ENCODE assay signal across 22 cellular contexts in the genomic region with DNA sequence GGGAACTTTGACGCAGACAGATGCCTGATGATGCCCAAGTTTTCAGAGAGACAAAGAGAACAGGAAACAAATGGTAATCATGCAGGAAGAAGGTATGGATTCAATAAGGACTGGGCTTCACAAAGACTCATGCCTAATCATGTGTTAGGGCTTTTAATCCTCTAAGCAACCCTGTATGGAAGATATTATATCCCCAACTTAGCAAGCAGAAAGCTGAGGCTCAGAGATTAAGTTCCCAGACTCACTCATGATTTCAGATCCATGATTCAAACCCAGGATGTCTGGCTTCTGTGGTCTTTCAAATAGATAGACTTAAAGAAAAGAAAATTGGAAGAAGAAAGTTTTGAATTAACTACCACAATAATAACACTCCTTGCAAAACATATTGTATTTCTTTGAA. TPM values are rescaled to one million over a fixed set of nuclear protein-coding genes. Genes with fewer than 3 reads are reported as not detected.
A peak's percentile ranks its signal among the peaks of the same experiment; 100 is the strongest.
DNase-seq lines count a peak whose midpoint lies in the region; ATAC-seq, FAIRE-seq and TF ChIP-seq lines count a peak whose summit lies in the region.
"Had no signal": no experiment of that assay in that cellular context is flagged by ENCODE, and none has a peak within 500 bp of the region (broad histone marks: within the 10 kb centered on the region; RNA-seq: fewer than 3 reads in every experiment).

No MANE protein-coding gene starts in this region.

- 78 to 88% (median 82%) methylated on average over 1 of the region's 1 CpG for WGBS in heart left ventricle, 4 donors

- dilution Hi-C loops in keratinocyte (cut with MboI; ENCODE audit: extremely low pct_ligation_motif_present, low sequenced_read_pairs), result no loop called here

- peak overlapping the region in 8 of 12 donors; percentile 5 to 73 (median 44) for H3K27ac ChIP-seq in heart left ventricle
- H3K27ac ChIP-seq in right atrium auricular region, result peak overlapping the region in 1 of 2 donors; percentile 51
- H3K27ac ChIP-seq in keratinocyte (ENCODE audit: control insufficient read depth, insufficient read depth, low read length), result no peak overlapping the region
- H3K27ac ChIP-seq in OCI-LY7 (ENCODE audit: low read depth, low read length, poor library complexity, severe bottlenecking), result no peak overlapping the region
- H3K27ac ChIP-seq: C4-2B had no signal

- CTCF ChIA-PET in OCI-LY7 (lab: Charles Lee; ENCODE audit: unreplicated experiment), result no interaction called here

- H3K9me2 ChIP-seq in OCI-LY7 (ENCODE audit: insufficient read depth, low read length), result no peaks in the 10 kb centered on the region

- intact Hi-C loops in heart left ventricle (cut with DNase I) (loop anchor here in 1 of 10 donors (5.0 kb wide), 1 partner anchor 65 kb away; no protein-coding TSS in a partner anchor), OCI-LY7 (cut with micrococcal nuclease; ENCODE audit: unreplicated experiment) (no loop called here)

- H3K9ac ChIP-seq in keratinocyte (ENCODE audit: control insufficient read depth, extremely low read depth, insufficient read depth, low read length), result no peak overlapping the region

- H3K27me3 ChIP-seq in heart left ventricle, result no peaks in the 10 kb centered on the region
- H3K27me3 ChIP-seq in right atrium auricular region, result no peaks in the 10 kb centered on the region
- no peaks in the 10 kb centered on the region for H3K27me3 ChIP-seq in keratinocyte (ENCODE audit: control insufficient read depth, extremely low read depth, insufficient read depth, low read length)
- H3K27me3 ChIP-seq in H7 (ENCODE audit: control insufficient read depth, insufficient read depth, low read length), result no peaks in the 10 kb centered on the region
- H3K27me3 ChIP-seq: upper lobe of left lung had no signal

- no peak overlapping the region for H3K4me3 ChIP-seq in heart left ventricle
- no peak overlapping the region for H3K4me3 ChIP-seq in right atrium auricular region
- H3K4me3 ChIP-seq in astrocyte of the spinal cord (ENCODE audit: low read depth, low read length), result no peak overlapping the region
- H3K4me3 ChIP-seq in keratinocyte (ENCODE audit: control insufficient read depth in 2 of 3, extremely low read depth in 1 of 3, insufficient read depth in 2 of 3, low read depth in 1 of 3, low read length in 3 of 3), result no peak overlapping the region
- H3K4me3 ChIP-seq in H7 (ENCODE audit: insufficient read depth, low read depth, low read length), result no peak overlapping the region
- H3K4me3 ChIP-seq in OCI-LY7 (ENCODE audit: low read depth, low read length, poor library complexity, severe bottlenecking), result no peak overlapping the region
- H3K4me3 ChIP-seq: upper lobe of left lung had no signal

- DNase-seq in heart left ventricle (no peak), right atrium auricular region (ENCODE audit: low spot score) (no peak), astrocyte of the spinal cord (ENCODE audit: low read depth, low spot score) (peak; percentile 27), keratinocyte (ENCODE audit: low read depth, low spot score) (no peak), H7 (no peak), OCI-LY7 (ENCODE audit: low spot score) (no peak), SIG-M5 (lab: John Stamatoyannopoulos, UW) (no peak)
- DNase-seq: activated CD4-positive, CD25-positive, alpha-beta regulatory T cell treated with anti-CD3 and anti-CD28 coated beads, Interleukin-2, amount 50 U/mL, for 72 hours; activated T-cell treated with anti-CD3 and anti-CD28 coated beads, Interleukin-2, amount 50 U/mL, for 4 hours; DMS 273 treated with DMSO at 0.1 percent for 48 hours; glutamatergic neuron; NCI-H1694 treated with DMSO at 0.1 percent for 48 hours; NCI-H345; NK-92 treated with Interleukin-12 subunit alpha and Interleukin-12 subunit beta, amount 100 ng/mL, for 24 hours; nucleus accumbens; stimulated activated CD4-positive, alpha-beta T cell treated with anti-CD3 and anti-CD28 coated beads, Interleukin-1b, Interleukin-23, amount 100 ng/mL, for 48 hours; upper lobe of left lung had no signal

- ATAC-seq in heart left ventricle (no peak), GM21786 (IDR thresholded peaks at IDR 0.05; ENCODE audit: unreplicated experiment) (no peak)
- ATAC-seq: activated T-cell treated with anti-CD3 and anti-CD28 coated beads, Interleukin-2, amount 50 U/mL, for 4 hours; sciatic nerve had no signal

- TF ChIP-seq CTCF in heart left ventricle (IDR thresholded peaks at IDR 0.05), result no peak
- no peak for TF ChIP-seq CTCF in right atrium auricular region (IDR thresholded peaks at IDR 0.05)
- no peak for TF ChIP-seq CTCF in astrocyte of the spinal cord (IDR thresholded peaks at IDR 0.05; ENCODE audit: low read depth, low read length)
- no peak for TF ChIP-seq CTCF in keratinocyte (optimal IDR thresholded peaks at IDR 0.05 in 1 of 3, IDR thresholded peaks at IDR 0.05 in 1 of 3, conservative IDR thresholded peaks at IDR 0.05 in 1 of 3; ENCODE audit: extremely low read depth in 1 of 3, insufficient read depth in 2 of 3, low read length in 3 of 3)
- no peak for TF ChIP-seq CTCF in OCI-LY7 (conservative IDR thresholded peaks at IDR 0.05; ENCODE audit: low read length)

- no peak for TF ChIP-seq POLR2A in heart left ventricle (IDR thresholded peaks at IDR 0.05)

- H3K4me1 ChIP-seq in heart left ventricle (peaks cover 0 to 23% (median 10%) of the 10 kb centered on the region in 12 donors), right atrium auricular region (peaks cover 0 to 14% of the 10 kb centered on the region in 2 donors), keratinocyte (ENCODE audit: control insufficient read depth, extremely low read depth, insufficient read depth, low read length) (peaks cover 12% of the 10 kb centered on the region), OCI-LY7 (ENCODE audit: insufficient read depth, low read length, poor library complexity, severe bottlenecking) (peaks cover 8% of the 10 kb centered on the region)

- H3K79me2 ChIP-seq in keratinocyte (ENCODE audit: control insufficient read depth, insufficient read depth, low read length) (peaks cover 4% of the 10 kb centered on the region), OCI-LY7 (ENCODE audit: insufficient read depth, low read depth, low read length) (peaks cover 3% of the 10 kb centered on the region; the same call in 1 of the 2 replicates)

- in situ Hi-C loops in astrocyte of the spinal cord (cut with HindIII; ENCODE audit: low sequenced_read_pairs), result no loop called here

- H3K36me3 ChIP-seq in heart left ventricle, result no peaks in the 10 kb centered on the region
- H3K36me3 ChIP-seq in right atrium auricular region, result no peaks in the 10 kb centered on the region
- no peaks in the 10 kb centered on the region for H3K36me3 ChIP-seq in keratinocyte (ENCODE audit: control insufficient read depth in 2 of 2, extremely low read depth in 1 of 2, insufficient read depth in 2 of 2, low read length in 2 of 2)
- H3K36me3 ChIP-seq in H7 (replicated peaks; ENCODE audit: control insufficient read depth, insufficient read depth, low read length), result no peaks in the 10 kb centered on the region
- no peaks in the 10 kb centered on the region for H3K36me3 ChIP-seq in OCI-LY7 (ENCODE audit: insufficient read depth, low read length)
- H3K36me3 ChIP-seq: upper lobe of left lung had no signal

- H2AFZ ChIP-seq in keratinocyte (ENCODE audit: control insufficient read depth, low read length), result peak overlapping the region; percentile 41
- H2AFZ ChIP-seq in OCI-LY7 (ENCODE audit: low read length), result no peak overlapping the region

- H3K9me3 ChIP-seq in heart left ventricle (no peaks in the 10 kb centered on the region), right atrium auricular region (no peaks in the 10 kb centered on the region), keratinocyte (ENCODE audit: control insufficient read depth, low read depth, low read length) (no peaks in the 10 kb centered on the region), OCI-LY7 (ENCODE audit: low read length) (peaks cover 7% of the 10 kb centered on the region; the same call in 1 of the 2 replicates)
- H3K9me3 ChIP-seq: upper lobe of left lung had no signal

- no peaks in the 10 kb centered on the region for H3K9me1 ChIP-seq in keratinocyte (ENCODE audit: control insufficient read depth, extremely low read depth, insufficient read depth, low read length)

- H3K4me2 ChIP-seq in keratinocyte (ENCODE audit: control insufficient read depth, extremely low read depth, insufficient read depth, low read depth, low read length) (no peak overlapping the region), OCI-LY7 (ENCODE audit: low read length) (no peak overlapping the region)

- POLR2A ChIA-PET in OCI-LY7 (lab: Charles Lee), result no interaction called here

- no TSS peak for BruUV-seq in OCI-LY7 (replicated peaks; lab: Mats Ljungman, UMichigan)

- H4K20me1 ChIP-seq in keratinocyte (ENCODE audit: control insufficient read depth, extremely low read depth, insufficient read depth, low read length) (no peaks in the 10 kb centered on the region), OCI-LY7 (ENCODE audit: insufficient read depth, low read length) (peaks cover under 1% of the 10 kb centered on the region; the same call in 1 of the 2 replicates)

- peak; percentile 51 for FAIRE-seq in keratinocyte (lab: Jason Lieb, UNC)
- FAIRE-seq: A204.1, GM12892 had no signal

RNA-seq across cellular contexts. Expression of gene CLASP2, which starts 4.1 kb away (rescaled TPM):
- total RNA-seq in heart left ventricle (100 to 1,000 TPM in 1 of 9 donors, 10 to 100 TPM in 8; 53.2 to 111 (median 80.5) TPM), right atrium auricular region (10 to 100 TPM; 32.3 to 71.8 TPM), OCI-LY7 (2022) (95.5 and 97.3 TPM in 2 replicates)
- polyA plus RNA-seq in heart left ventricle (10 to 100 TPM; 13.3 to 26.9 TPM), keratinocyte (31.4 to 49.5 TPM (median 34.4 TPM) in 3 replicates)
- 34.1 TPM for polyA plus RNA-seq in keratinocyte (2011; ENCODE audit: low read depth)
- 15.1 and 32.0 TPM in 2 replicates for polyA plus RNA-seq in keratinocyte (2011; cell fraction: cytosol; rRNA removed)
- polyA plus RNA-seq in keratinocyte (2011; cell fraction: nucleus; rRNA removed), result 48.3 and 55.2 TPM in 2 replicates
- 17.3 and 25.4 TPM in 2 replicates for polyA plus RNA-seq in keratinocyte (2012; ENCODE audit: low replicate concordance)
- polyA minus RNA-seq in keratinocyte, result 34.3 to 123 TPM (median 70.2 TPM) in 3 replicates
- polyA minus RNA-seq in keratinocyte (2011; cell fraction: cytosol; rRNA and poly(A)+ RNA removed), result 40.1 TPM
- 110 and 223 TPM in 2 replicates for polyA minus RNA-seq in keratinocyte (2011; cell fraction: nucleus; rRNA and poly(A)+ RNA removed)
- total RNA-seq in H7 (2014; rRNA removed; shearing (Covaris generic)), result 41.0 and 41.1 TPM in 2 replicates
- total RNA-seq in OCI-LY7 (2014; rRNA removed; shearing (Covaris generic)), result 99.1 and 108 TPM in 2 replicates

Comparison
In these comparisons a context has a peak if more than half of its experiments do, and no peak if none do; other contexts are left out.
1. H3K27ac ChIP-seq: peak in heart left ventricle (8 of 12); none in keratinocyte (single experiment) and OCI-LY7 (single experiment).